ENCODE assay signal across 19 cellular contexts in genomic region chr3:177887475-177887874, GRCh38.
DNase-seq lines count a peak whose midpoint lies in the region; ATAC-seq and TF ChIP-seq lines count a peak whose summit lies in the region.
"Had no signal": no experiment of that assay in that cellular context is flagged by ENCODE, and none has a peak within 500 bp of the region (broad histone marks: within the 10 kb centered on the region; RNA-seq: fewer than 3 reads in every experiment).

No MANE protein-coding gene starts in this region.

- no peaks in the 10 kb centered on the region for H3K27me3 Mint-ChIP-seq in T-helper 2 cell treated with Interferon-gamma antibody and Interleukin-4, amounts not matched to agents 5 μg/mL and 100 μg/mL, for 36 hours (ENCODE audit: low read depth)

- H3K18ac ChIP-seq in mesenchymal stem cell (ENCODE audit: low read depth in 1 of 2, low read length in 2 of 2): no peak overlapping the region

- ATAC-seq in GM21360 (IDR thresholded peaks at IDR 0.05; ENCODE audit: unreplicated experiment): peak; percentile 54
- peak; percentile 70 for ATAC-seq in HG03097 (IDR thresholded peaks at IDR 0.05; ENCODE audit: low FRiP score, unreplicated experiment)
- ATAC-seq in left lobe of liver: no peak
- ATAC-seq: esophagus mucosa, psoas muscle had no signal

- H3K27ac Mint-ChIP-seq in T-helper 2 cell treated with Interferon-gamma antibody and Interleukin-4, amounts not matched to agents 5 μg/mL and 100 μg/mL, for 36 hours: no peak overlapping the region

- H3K36me3 Mint-ChIP-seq in T-helper 2 cell treated with Interferon-gamma antibody and Interleukin-4, amounts not matched to agents 5 μg/mL and 100 μg/mL, for 36 hours (ENCODE audit: low read depth): no peaks in the 10 kb centered on the region

- in situ Hi-C loops in GM13976 (cut with MboI; ENCODE audit: low sequenced_read_pairs, unreplicated experiment): no loop called here

- H3K9ac ChIP-seq in mesenchymal stem cell (ENCODE audit: low read length): no peak overlapping the region

- peak overlapping the region; percentile 58 for H2AFZ ChIP-seq in mesenchymal stem cell (ENCODE audit: low read depth, low read length)

- H2BK12ac ChIP-seq in mesenchymal stem cell (ENCODE audit: low read length in 2 of 2): no peak overlapping the region

- no peaks in the 10 kb centered on the region for H3K79me1 ChIP-seq in mesenchymal stem cell (replicated peaks; ENCODE audit: low read length, poor library complexity, severe bottlenecking)

- TF ChIP-seq CTCF in GM13976 (IDR thresholded peaks at IDR 0.05; ENCODE audit: borderline replicate concordance, control extremely low read depth, extremely low read depth, insufficient read depth, missing control alignments): no peak

- H3K4me3 ChIP-seq in mesenchymal stem cell (ENCODE audit: insufficient read depth in 1 of 2, low read depth in 1 of 2, low read length in 2 of 2): no peak overlapping the region
- H3K4me3 ChIP-seq: adrenal gland, psoas muscle, suprapubic skin had no signal

- no peak overlapping the region for H3K23ac ChIP-seq in mesenchymal stem cell (ENCODE audit: low read length in 2 of 2)

- no peaks in the 10 kb centered on the region for H3K9me3 Mint-ChIP-seq in T-helper 2 cell treated with Interferon-gamma antibody and Interleukin-4, amounts not matched to agents 5 μg/mL and 100 μg/mL, for 36 hours

- no peak overlapping the region for H2BK15ac ChIP-seq in mesenchymal stem cell (ENCODE audit: low read depth, poor library complexity, severe bottlenecking)

- peak; percentile 22 for DNase-seq in GM13976 (ENCODE audit: low spot score)
- DNase-seq in mesenchymal stem cell: no peak
- no peak for DNase-seq in T-helper 2 cell treated with Interferon-gamma antibody and Interleukin-4, amounts not matched to agents 5 μg/mL and 100 μg/mL, for 36 hours (ENCODE audit: low spot score)
- DNase-seq in left lobe of liver (ENCODE audit: low spot score): no peak
- no peak for DNase-seq in NCI-H2107 (lab: John Stamatoyannopoulos, UW)
- no peak for DNase-seq in NCI-H345 treated with DMSO at 0.1 percent for 48 hours (lab: John Stamatoyannopoulos, UW; ENCODE audit: unreplicated experiment)
- DNase-seq: activated CD4-positive, alpha-beta T cell treated with anti-CD3 and anti-CD28 coated beads for 4 hours; adrenal gland; Calu3; dermis blood vessel endothelial cell; Kasumi-1; NCI-H146; NCI-H82; psoas muscle; stimulated activated CD4-positive, alpha-beta T cell treated with anti-CD3 and anti-CD28 coated beads, Interleukin-15, amount 100 ng/mL, for 24 hours had no signal

- H3K4me1 Mint-ChIP-seq in T-helper 2 cell treated with Interferon-gamma antibody and Interleukin-4, amounts not matched to agents 5 μg/mL and 100 μg/mL, for 36 hours (ENCODE audit: low read depth): peaks cover 3% of the 10 kb centered on the region

- no peak overlapping the region for H3K4me2 ChIP-seq in mesenchymal stem cell (ENCODE audit: low read length, poor library complexity, severe bottlenecking)

- 96% methylated on average over 2 of the region's 2 CpGs for WGBS in mesenchymal stem cell

- no peaks in the 10 kb centered on the region for H3K4me1 ChIP-seq in mesenchymal stem cell (ENCODE audit: control insufficient read depth, insufficient read depth, low read depth, low read length)
- H3K4me1 ChIP-seq: psoas muscle, suprapubic skin had no signal

- no peak overlapping the region for H4K8ac ChIP-seq in mesenchymal stem cell (ENCODE audit: low read length)

- no peaks in the 10 kb centered on the region for H3K9me3 ChIP-seq in mesenchymal stem cell (ENCODE audit: control insufficient read depth, low read length)
- H3K9me3 ChIP-seq: adrenal gland, psoas muscle, suprapubic skin had no signal

- peak overlapping the region; percentile 58 for H2AK5ac ChIP-seq in mesenchymal stem cell (ENCODE audit: low read length, severe bottlenecking)

- no peaks in the 10 kb centered on the region for H3K36me3 ChIP-seq in mesenchymal stem cell (ENCODE audit: control insufficient read depth in 1 of 2, insufficient read depth in 2 of 2, low read depth in 1 of 2, low read length in 2 of 2)
- H3K36me3 ChIP-seq: adrenal gland, suprapubic skin had no signal

- no peaks in the 10 kb centered on the region for H3K27me3 ChIP-seq in mesenchymal stem cell (ENCODE audit: control insufficient read depth in 1 of 2, insufficient read depth in 1 of 2, low read length in 2 of 2)
- H3K27me3 ChIP-seq: adrenal gland, suprapubic skin had no signal

- no peak overlapping the region for H3K4me3 Mint-ChIP-seq in T-helper 2 cell treated with Interferon-gamma antibody and Interleukin-4, amounts not matched to agents 5 μg/mL and 100 μg/mL, for 36 hours

- no peak overlapping the region for H3K14ac ChIP-seq in mesenchymal stem cell (ENCODE audit: low read length in 2 of 2)

- no peak overlapping the region for H2BK120ac ChIP-seq in mesenchymal stem cell (ENCODE audit: low read depth, low read length)

- no peak overlapping the region for H3K27ac ChIP-seq in mesenchymal stem cell (ENCODE audit: low read length, poor library complexity, severe bottlenecking)
- H3K27ac ChIP-seq: adrenal gland, psoas muscle, suprapubic skin had no signal

- H4K91ac ChIP-seq in mesenchymal stem cell (ENCODE audit: low read length): no peak overlapping the region

- peak overlapping the region in 1 of 2 experiments; percentile 61 for H3K4ac ChIP-seq in mesenchymal stem cell (ENCODE audit: low read depth in 1 of 2, low read length in 2 of 2)

- no peak overlapping the region for H2BK5ac ChIP-seq in mesenchymal stem cell (ENCODE audit: low read depth, low read length, poor library complexity, severe bottlenecking)
